Comparison of ENCODE assay signal across 23 cellular contexts in genomic region chr14:46973295-46973694, GRCh38.
"Had no signal": no experiment of that assay in that cellular context is flagged by ENCODE, and none has a peak within 500 bp of the region (broad histone marks: within the 10 kb centered on the region; RNA-seq: fewer than 3 reads in every experiment).

No MANE protein-coding gene starts in this region.

- ATAC-seq: left ventricle myocardium superior; lower lobe of right lung; naive thymus-derived CD8-positive, alpha-beta T cell; pancreas; right cardiac atrium; stimulated activated memory B cell treated with anti-CD40 and anti-IgM and Interleukin-4, amounts not matched to agents 10 μg/mL and 1 μg/mL and 100 μg/mL, for 72 hours; stimulated activated naive CD8-positive, alpha-beta T cell treated with anti-CD3 and anti-CD28 coated beads, Interleukin-15, amount 100 ng/mL, for 72 hours had no signal

- FAIRE-seq: islet of Langerhans, kidney, pancreas had no signal

- DNase-seq: hypothalamus; immature natural killer cell; kidney; left ventricle myocardium superior; lower lobe of right lung; mammary epithelial cell; mesenchymal stem cell; naive thymus-derived CD8-positive, alpha-beta T cell; nucleus accumbens; pancreas; posterior cingulate gyrus; retina; right cardiac atrium; sigmoid colon; stimulated activated CD4-positive, alpha-beta T cell treated with anti-CD3 and anti-CD28 coated beads, Interleukin-1b, Interleukin-23, amount 100 ng/mL, for 48 hours; stimulated activated CD4-positive, alpha-beta T cell treated with anti-CD3 and anti-CD28 coated beads, Interleukin-2, amount 100 ng/mL, for 48 hours; stimulated activated CD4-positive, alpha-beta T cell treated with anti-CD3 and anti-CD28 coated beads, Interleukin-4, amount 100 ng/mL, for 4 hours; stimulated activated CD8-positive, alpha-beta memory T cell treated with anti-CD3 and anti-CD28 coated beads, Interleukin-4, amount 100 ng/mL, for 48 hours; stimulated activated naive CD4-positive, alpha-beta T cell treated with Interleukin-2 at 50 U/mL for 16 hours; stimulated activated naive CD8-positive, alpha-beta T cell treated with anti-CD3 and anti-CD28 coated beads, Interleukin-15, amount 100 ng/mL, for 72 hours; substantia nigra had no signal
